In the genomic region with DNA sequence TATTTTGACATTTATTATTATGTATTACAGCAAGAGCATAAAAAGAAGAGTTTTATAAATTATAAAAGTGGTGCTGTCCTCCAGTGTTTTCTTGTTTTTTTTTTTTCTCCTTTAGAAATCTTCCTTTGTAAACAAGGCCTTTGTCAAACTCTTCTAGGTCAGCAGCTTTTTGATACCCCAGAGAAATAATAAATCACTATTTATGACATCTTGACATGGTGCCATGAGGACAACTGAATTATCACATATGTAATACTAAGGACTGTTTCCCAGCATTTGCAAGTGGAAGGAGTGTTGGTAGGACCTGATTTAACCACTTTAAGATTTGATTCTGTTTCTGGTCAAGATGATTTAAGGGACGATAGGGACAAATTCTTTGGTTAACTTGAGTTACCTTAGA, we compare ENCODE assay signal across 11 cellular contexts. TPM values are rescaled to one million over a fixed set of nuclear protein-coding genes. Genes with fewer than 3 reads are reported as not detected.
DNase-seq lines count a peak whose midpoint lies in the region; ATAC-seq and TF ChIP-seq lines count a peak whose summit lies in the region.
"Had no signal": no experiment of that assay in that cellular context is flagged by ENCODE, and none has a peak within 500 bp of the region (broad histone marks: within the 10 kb centered on the region; RNA-seq: fewer than 3 reads in every experiment).

No MANE protein-coding gene starts in this region.

- peaks cover 26% of the 10 kb centered on the region for H3F3A ChIP-seq in GM23248 (ENCODE audit: insufficient read depth)

- in situ Hi-C loops in GM23248 (cut with MboI) = no loop called here

- H3K27ac ChIP-seq in CD8-positive, alpha-beta T cell (ENCODE audit: low read depth, low read length) = no peak overlapping the region
- no peak overlapping the region for H3K27ac ChIP-seq in GM23248
- H3K27ac ChIP-seq in rectal smooth muscle tissue (ENCODE audit: low read depth, low read length) = peak overlapping the region; percentile 38

- peaks cover 67% of the 10 kb centered on the region for H3K4me1 Mint-ChIP-seq in CD8-positive, alpha-beta T cell (ENCODE audit: low read depth)

- H3K27me3 Mint-ChIP-seq in CD8-positive, alpha-beta T cell (ENCODE audit: low read depth) = no peaks in the 10 kb centered on the region

- H3K4me1 ChIP-seq in CD8-positive, alpha-beta T cell (ENCODE audit: insufficient read depth, low read length) = peaks cover 59% of the 10 kb centered on the region
- H3K4me1 ChIP-seq in GM23248 (ENCODE audit: insufficient read depth) (peaks cover 18% of the 10 kb centered on the region), adipocyte (ENCODE audit: control insufficient read depth, insufficient read depth, low read length) (peaks cover 36% of the 10 kb centered on the region), rectal smooth muscle tissue (ENCODE audit: control insufficient read depth, insufficient read depth, low read length) (peaks cover 34% of the 10 kb centered on the region)

- no peak overlapping the region for H3K9ac ChIP-seq in GM23248
- peak overlapping the region; percentile 6 for H3K9ac ChIP-seq in adipocyte (ENCODE audit: low read length)
- no peak overlapping the region for H3K9ac ChIP-seq in rectal smooth muscle tissue (ENCODE audit: low read length)

- H3K27me3 ChIP-seq in CD8-positive, alpha-beta T cell (ENCODE audit: insufficient read depth, low read length) = no peaks in the 10 kb centered on the region
- H3K27me3 ChIP-seq in GM23248 (replicated peaks; ENCODE audit: insufficient read depth) (no peaks in the 10 kb centered on the region), adipocyte (replicated peaks; ENCODE audit: control insufficient read depth, insufficient read depth, low read length) (no peaks in the 10 kb centered on the region), rectal smooth muscle tissue (ENCODE audit: control insufficient read depth, insufficient read depth, low read length) (no peaks in the 10 kb centered on the region)

- H3K36me3 Mint-ChIP-seq in CD8-positive, alpha-beta T cell = peaks cover 19% of the 10 kb centered on the region

- ATAC-seq in CD8-positive, alpha-beta T cell = no peak

- no peaks in the 10 kb centered on the region for H3K9me3 ChIP-seq in CD8-positive, alpha-beta T cell (ENCODE audit: low read length)
- H3K9me3 ChIP-seq in GM23248 (ENCODE audit: low read depth) (no peaks in the 10 kb centered on the region), adipocyte (ENCODE audit: control insufficient read depth, low read length) (no peaks in the 10 kb centered on the region)

- DNase-seq in CD8-positive, alpha-beta T cell = no peak
- DNase-seq in GM23248 (no peak), adipocyte (ENCODE audit: low read depth) (no peak), NCI-H128 (lab: John Stamatoyannopoulos, UW; ENCODE audit: unreplicated experiment) (no peak), putamen (ENCODE audit: low spot score) (no peak), cerebellar nuclear complex (lab: John Stamatoyannopoulos, UW) (no peak)
- DNase-seq: amniotic stem cell; endodermal cell; NCI-H1105 treated with DMSO at 0.1 percent for 48 hours; stimulated activated CD4-positive, alpha-beta T cell treated with anti-CD3 and anti-CD28 coated beads, Interleukin-4, amount 100 ng/mL, for 1 hour had no signal

- 92 to 94% methylated on average over 1 of the region's 1 CpG for WGBS in GM23248 (ENCODE audit: low coverage in 1 of 2, low lambda C conversion rate in 2 of 2, missing lambda C conversion rate in 2 of 2), 2 experiments

- intact Hi-C loops in CD8-positive, alpha-beta T cell (cut with DNase I, micrococcal nuclease) = loop anchor here (2.0 to 10.0 kb wide), 6 partner anchors 13 to 1742 kb away; partner anchors contain the start of genes RFX3 (in 2 of the 2) and PUM3 (in 1 of the 2)

- CTCF ChIA-PET in CD8-positive, alpha-beta T cell (lab: Charles Lee) = no interaction called here

- H3K4me3 ChIP-seq in CD8-positive, alpha-beta T cell (ENCODE audit: low read depth, low read length) = peak overlapping the region; percentile 6
- no peak overlapping the region for H3K4me3 ChIP-seq in GM23248
- peak overlapping the region; percentile 5 for H3K4me3 ChIP-seq in adipocyte (ENCODE audit: low read length)
- H3K4me3 ChIP-seq in rectal smooth muscle tissue (ENCODE audit: low read length) = no peak overlapping the region

- peak overlapping the region; percentile 91 for H3K4me2 ChIP-seq in GM23248 (ENCODE audit: unreplicated experiment)

- TF ChIP-seq CTCF in CD8-positive, alpha-beta T cell (IDR thresholded peaks at IDR 0.05) = no peak

- no peaks in the 10 kb centered on the region for H3K9me3 Mint-ChIP-seq in CD8-positive, alpha-beta T cell
- H3K9me3 Mint-ChIP-seq: endodermal cell had no signal

- H4K20me1 ChIP-seq in GM23248 (ENCODE audit: insufficient read depth) = no peaks in the 10 kb centered on the region

- H3K36me3 ChIP-seq in CD8-positive, alpha-beta T cell (ENCODE audit: insufficient read depth, low read length) = no peaks in the 10 kb centered on the region
- H3K36me3 ChIP-seq in GM23248 (ENCODE audit: low read depth) (no peaks in the 10 kb centered on the region), adipocyte (ENCODE audit: control insufficient read depth, insufficient read depth, low read length, severe bottlenecking) (no peaks in the 10 kb centered on the region), rectal smooth muscle tissue (ENCODE audit: control insufficient read depth, insufficient read depth, low read length) (no peaks in the 10 kb centered on the region)

- POLR2A ChIA-PET in CD8-positive, alpha-beta T cell (lab: Charles Lee) = no interaction called here

- H3K79me2 ChIP-seq in GM23248 (ENCODE audit: insufficient read depth) = peaks cover 71% of the 10 kb centered on the region

- no peaks in the 10 kb centered on the region for H3K9me2 ChIP-seq in GM23248 (ENCODE audit: insufficient read depth)

- no peak overlapping the region for H2AFZ ChIP-seq in GM23248

- H3K27ac Mint-ChIP-seq in CD8-positive, alpha-beta T cell = peak overlapping the region; percentile 28
- H3K27ac Mint-ChIP-seq: endodermal cell had no signal

- H3K4me3 Mint-ChIP-seq in CD8-positive, alpha-beta T cell = peak overlapping the region; percentile 49
- H3K4me3 Mint-ChIP-seq: endodermal cell had no signal

RNA-seq across cellular contexts. Expression of gene SMARCA2, which starts 4.6 kb away (rescaled TPM):
- 100 to 1,000 TPM; 198 to 215 TPM for total RNA-seq in CD8-positive, alpha-beta T cell
- total RNA-seq in GM23248 (2014; rRNA removed; shearing (Covaris generic)) = 47.4 and 78.9 TPM in 2 replicates
- polyA plus RNA-seq in GM23248 (2016; fragmentation: Nextera tagmentation; extraction: Ambion mirVana) = 26.7 and 27.2 TPM in 2 replicates

Comparison
In these comparisons a context has a peak if more than half of its experiments do, and no peak if none do; other contexts are left out.
1. H3K4me3 ChIP-seq: peak in CD8-positive, alpha-beta T cell (single experiment) and adipocyte (single experiment); none in GM23248 (single experiment) and rectal smooth muscle tissue (single experiment).